ENCODE assay signal across 1 cellular context in the genomic region with DNA sequence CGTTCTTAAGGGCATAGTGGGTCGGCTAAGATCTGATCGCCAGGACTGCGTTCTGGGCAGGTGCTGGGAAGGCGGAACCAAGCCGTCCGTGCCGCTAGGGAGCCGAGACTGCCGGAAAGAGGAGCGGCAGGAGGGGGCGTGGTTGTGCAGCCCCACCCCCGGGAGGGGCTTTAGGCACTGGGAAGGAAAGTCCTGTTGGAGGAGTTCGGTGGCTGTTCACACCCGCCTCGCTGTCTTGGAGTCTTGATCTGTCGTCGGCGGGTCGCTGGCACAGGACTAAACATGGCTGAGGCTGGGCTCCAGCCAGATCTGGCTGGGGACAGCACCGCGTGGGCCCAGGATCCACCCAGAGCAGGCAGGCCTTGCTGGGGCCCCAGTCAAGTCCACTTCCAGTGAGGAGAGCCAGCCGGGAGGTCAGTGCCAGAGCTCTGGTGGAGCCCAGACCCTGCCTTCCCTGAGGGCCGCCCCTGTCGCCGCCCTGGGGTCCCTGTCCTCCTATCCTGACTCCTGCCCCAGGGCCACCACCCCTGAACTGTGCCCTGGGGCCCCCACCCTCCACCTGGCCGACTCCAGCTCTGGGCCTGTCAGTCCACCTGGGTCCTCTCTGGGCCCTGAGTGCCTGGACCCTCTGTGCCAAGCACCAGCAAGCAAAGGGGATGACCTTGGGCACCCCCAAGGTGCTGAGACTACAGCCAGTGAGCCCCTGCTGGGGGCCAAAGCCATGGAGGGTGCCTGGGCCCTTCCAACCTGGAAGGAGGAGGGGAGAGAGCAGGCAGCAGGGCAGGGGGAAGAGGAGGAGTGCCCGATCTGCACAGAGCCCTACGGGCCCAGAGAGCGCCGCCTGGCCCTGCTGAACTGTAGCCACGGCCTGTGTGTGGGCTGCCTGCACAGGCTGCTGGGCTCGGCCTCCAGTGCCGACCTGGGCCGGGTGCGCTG.
TF ChIP-seq lines count a peak whose summit lies in the region.

No MANE protein-coding gene starts in this region.

TF ChIP-seq in HCT116, 20 proteins besides CTCF, POLR2A, EP300 and RAD21 (continued from another document):
- TF ChIP-seq, protein P1, sequence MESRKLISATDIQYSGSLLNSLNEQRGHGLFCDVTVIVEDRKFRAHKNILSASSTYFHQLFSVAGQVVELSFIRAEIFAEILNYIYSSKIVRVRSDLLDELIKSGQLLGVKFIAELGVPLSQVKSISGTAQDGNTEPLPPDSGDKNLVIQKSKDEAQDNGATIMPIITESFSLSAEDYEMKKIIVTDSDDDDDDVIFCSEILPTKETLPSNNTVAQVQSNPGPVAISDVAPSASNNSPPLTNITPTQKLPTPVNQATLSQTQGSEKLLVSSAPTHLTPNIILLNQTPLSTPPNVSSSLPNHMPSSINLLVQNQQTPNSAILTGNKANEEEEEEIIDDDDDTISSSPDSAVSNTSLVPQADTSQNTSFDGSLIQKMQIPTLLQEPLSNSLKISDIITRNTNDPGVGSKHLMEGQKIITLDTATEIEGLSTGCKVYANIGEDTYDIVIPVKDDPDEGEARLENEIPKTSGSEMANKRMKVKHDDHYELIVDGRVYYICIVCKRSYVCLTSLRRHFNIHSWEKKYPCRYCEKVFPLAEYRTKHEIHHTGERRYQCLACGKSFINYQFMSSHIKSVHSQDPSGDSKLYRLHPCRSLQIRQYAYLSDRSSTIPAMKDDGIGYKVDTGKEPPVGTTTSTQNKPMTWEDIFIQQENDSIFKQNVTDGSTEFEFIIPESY (IDR thresholded peaks at IDR 0.05; ENCODE audit: extremely low read depth, insufficient replicate concordance, low read length), result no peak
- no peak for TF ChIP-seq EZH2phosphoT487 (IDR thresholded peaks at IDR 0.05; ENCODE audit: borderline replicate concordance)
- no peak for TF ChIP-seq TCF7L2 (IDR thresholded peaks at IDR 0.05; ENCODE audit: borderline replicate concordance, extremely low read depth, insufficient read depth, insufficient read length)
- TF ChIP-seq SRF (IDR thresholded peaks at IDR 0.05; ENCODE audit: low read depth), result no peak
- TF ChIP-seq MAX (IDR thresholded peaks at IDR 0.05), result no peak
- TF ChIP-seq JUND (IDR thresholded peaks at IDR 0.05), result no peak
- TF ChIP-seq, protein P2, sequence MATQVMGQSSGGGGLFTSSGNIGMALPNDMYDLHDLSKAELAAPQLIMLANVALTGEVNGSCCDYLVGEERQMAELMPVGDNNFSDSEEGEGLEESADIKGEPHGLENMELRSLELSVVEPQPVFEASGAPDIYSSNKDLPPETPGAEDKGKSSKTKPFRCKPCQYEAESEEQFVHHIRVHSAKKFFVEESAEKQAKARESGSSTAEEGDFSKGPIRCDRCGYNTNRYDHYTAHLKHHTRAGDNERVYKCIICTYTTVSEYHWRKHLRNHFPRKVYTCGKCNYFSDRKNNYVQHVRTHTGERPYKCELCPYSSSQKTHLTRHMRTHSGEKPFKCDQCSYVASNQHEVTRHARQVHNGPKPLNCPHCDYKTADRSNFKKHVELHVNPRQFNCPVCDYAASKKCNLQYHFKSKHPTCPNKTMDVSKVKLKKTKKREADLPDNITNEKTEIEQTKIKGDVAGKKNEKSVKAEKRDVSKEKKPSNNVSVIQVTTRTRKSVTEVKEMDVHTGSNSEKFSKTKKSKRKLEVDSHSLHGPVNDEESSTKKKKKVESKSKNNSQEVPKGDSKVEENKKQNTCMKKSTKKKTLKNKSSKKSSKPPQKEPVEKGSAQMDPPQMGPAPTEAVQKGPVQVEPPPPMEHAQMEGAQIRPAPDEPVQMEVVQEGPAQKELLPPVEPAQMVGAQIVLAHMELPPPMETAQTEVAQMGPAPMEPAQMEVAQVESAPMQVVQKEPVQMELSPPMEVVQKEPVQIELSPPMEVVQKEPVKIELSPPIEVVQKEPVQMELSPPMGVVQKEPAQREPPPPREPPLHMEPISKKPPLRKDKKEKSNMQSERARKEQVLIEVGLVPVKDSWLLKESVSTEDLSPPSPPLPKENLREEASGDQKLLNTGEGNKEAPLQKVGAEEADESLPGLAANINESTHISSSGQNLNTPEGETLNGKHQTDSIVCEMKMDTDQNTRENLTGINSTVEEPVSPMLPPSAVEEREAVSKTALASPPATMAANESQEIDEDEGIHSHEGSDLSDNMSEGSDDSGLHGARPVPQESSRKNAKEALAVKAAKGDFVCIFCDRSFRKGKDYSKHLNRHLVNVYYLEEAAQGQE (IDR thresholded peaks at IDR 0.05; ENCODE audit: low read depth), result no peak
- TF ChIP-seq FOSL1 (IDR thresholded peaks at IDR 0.05; ENCODE audit: low read depth), result no peak
